ENCODE assay signal across 15 cellular contexts in genomic region chr2:69646714-69647113, GRCh38. TPM values are rescaled to one million over a fixed set of nuclear protein-coding genes. Genes with fewer than 3 reads are reported as not detected.
DNase-seq lines count a peak whose midpoint lies in the region; ATAC-seq and TF ChIP-seq lines count a peak whose summit lies in the region.
"Had no signal": no experiment of that assay in that cellular context is flagged by ENCODE, and none has a peak within 500 bp of the region (broad histone marks: within the 10 kb centered on the region; RNA-seq: fewer than 3 reads in every experiment).

No MANE protein-coding gene starts in this region.

- H3K27ac Mint-ChIP-seq in activated CD4-positive, alpha-beta T cell treated with anti-CD3 and anti-CD28 coated beads, Interleukin-2, amount 10 ng/mL, durations not matched to agents 24 days and 14 days: peak overlapping the region; percentile 99
- peak overlapping the region in 2 of 3 donors; percentile 2 to 83 for H3K27ac Mint-ChIP-seq in IgD-negative memory B cell
- peak overlapping the region; percentile 98 for H3K27ac Mint-ChIP-seq in activated T-helper 2 cell treated with anti-CD3 and anti-CD28 coated beads, Interferon-gamma antibody, Interleukin-2, Interleukin-4, amounts not matched to agents 10 μg/mL and 5 μg/mL and 100 μg/mL, durations not matched to agents 14 hours and 24 hours and 36 hours
- H3K27ac Mint-ChIP-seq in neural crest cell (ENCODE audit: unreplicated experiment): no peak overlapping the region
- H3K27ac Mint-ChIP-seq in progenitor cell of endocrine pancreas: no peak overlapping the region
- H3K27ac Mint-ChIP-seq: endodermal cell, GM23338 had no signal

- no peak for TF ChIP-seq CTCF in neural crest cell (conservative IDR thresholded peaks at IDR 0.05)
- TF ChIP-seq CTCF in progenitor cell of endocrine pancreas (IDR thresholded peaks at IDR 0.05; ENCODE audit: unreplicated experiment): no peak

- H3K9me3 Mint-ChIP-seq in activated CD4-positive, alpha-beta T cell treated with anti-CD3 and anti-CD28 coated beads, Interleukin-2, amount 10 ng/mL, durations not matched to agents 24 days and 14 days: no peaks in the 10 kb centered on the region
- H3K9me3 Mint-ChIP-seq in IgD-negative memory B cell (peaks cover 0 to 6% (median 0%) of the 10 kb centered on the region in 3 donors), neural crest cell (no peaks in the 10 kb centered on the region), progenitor cell of endocrine pancreas (ENCODE audit: low read depth) (peaks cover 3% of the 10 kb centered on the region)
- H3K9me3 Mint-ChIP-seq in activated T-helper 2 cell treated with anti-CD3 and anti-CD28 coated beads, Interferon-gamma antibody, Interleukin-2, Interleukin-4, amounts not matched to agents 10 μg/mL and 5 μg/mL and 100 μg/mL, durations not matched to agents 14 hours and 24 hours and 36 hours: no peaks in the 10 kb centered on the region
- H3K9me3 Mint-ChIP-seq: endodermal cell had no signal

- no peak for DNase-seq in activated CD4-positive, alpha-beta T cell treated with anti-CD3 and anti-CD28 coated beads, Interleukin-2, amount 10 ng/mL, durations not matched to agents 24 days and 14 days
- no peak for DNase-seq in activated CD4-positive, alpha-beta T cell treated with anti-CD3 and anti-CD28 coated beads, Interleukin-2, amount 50 U/mL, for 1 hour
- no peak for DNase-seq in activated T-helper 2 cell treated with anti-CD3 and anti-CD28 coated beads, Interferon-gamma antibody, Interleukin-2, Interleukin-4, amounts not matched to agents 10 μg/mL and 5 μg/mL and 100 μg/mL, durations not matched to agents 14 hours and 24 hours and 36 hours (ENCODE audit: low spot score)
- DNase-seq in neural crest cell (ENCODE audit: low read depth, low spot score): no peak
- no peak for DNase-seq in progenitor cell of endocrine pancreas (ENCODE audit: low spot score, unreplicated experiment)
- no peak for DNase-seq in occipital lobe (lab: John Stamatoyannopoulos, UW)
- DNase-seq: endodermal cell, KBM-7, NCI-H2171 treated with DMSO at 0.1 percent for 48 hours, NCI-H774, upper lobe of right lung had no signal

- H3K4me3 Mint-ChIP-seq in activated CD4-positive, alpha-beta T cell treated with anti-CD3 and anti-CD28 coated beads, Interleukin-2, amount 10 ng/mL, durations not matched to agents 24 days and 14 days: peak overlapping the region; percentile 86
- H3K4me3 Mint-ChIP-seq in IgD-negative memory B cell (peak overlapping the region in 1 of 4 donors; percentile 83), neural crest cell (peak overlapping the region; percentile 45), progenitor cell of endocrine pancreas (ENCODE audit: low read depth) (no peak overlapping the region)
- H3K4me3 Mint-ChIP-seq in activated T-helper 2 cell treated with anti-CD3 and anti-CD28 coated beads, Interferon-gamma antibody, Interleukin-2, Interleukin-4, amounts not matched to agents 10 μg/mL and 5 μg/mL and 100 μg/mL, durations not matched to agents 14 hours and 24 hours and 36 hours (ENCODE audit: low read depth): peak overlapping the region; percentile 95
- H3K4me3 Mint-ChIP-seq: endodermal cell, GM23338 had no signal

- peaks cover 53% of the 10 kb centered on the region for H3K4me1 Mint-ChIP-seq in activated CD4-positive, alpha-beta T cell treated with anti-CD3 and anti-CD28 coated beads, Interleukin-2, amount 10 ng/mL, durations not matched to agents 24 days and 14 days
- H3K4me1 Mint-ChIP-seq in IgD-negative memory B cell (peaks cover 19 to 35% (median 19%) of the 10 kb centered on the region in 3 donors), neural crest cell (peaks cover 29% of the 10 kb centered on the region), progenitor cell of endocrine pancreas (ENCODE audit: low read depth) (peaks cover 30% of the 10 kb centered on the region)
- H3K4me1 Mint-ChIP-seq in activated T-helper 2 cell treated with anti-CD3 and anti-CD28 coated beads, Interferon-gamma antibody, Interleukin-2, Interleukin-4, amounts not matched to agents 10 μg/mL and 5 μg/mL and 100 μg/mL, durations not matched to agents 14 hours and 24 hours and 36 hours (ENCODE audit: low read depth): peaks cover 51% of the 10 kb centered on the region

- peaks cover 7% of the 10 kb centered on the region for H3K36me3 Mint-ChIP-seq in activated CD4-positive, alpha-beta T cell treated with anti-CD3 and anti-CD28 coated beads, Interleukin-2, amount 10 ng/mL, durations not matched to agents 24 days and 14 days (ENCODE audit: low read depth)
- H3K36me3 Mint-ChIP-seq in IgD-negative memory B cell (no peaks in the 10 kb centered on the region), neural crest cell (ENCODE audit: low read depth) (no peaks in the 10 kb centered on the region), progenitor cell of endocrine pancreas (ENCODE audit: insufficient read depth) (no peaks in the 10 kb centered on the region)
- peaks cover 10% of the 10 kb centered on the region for H3K36me3 Mint-ChIP-seq in activated T-helper 2 cell treated with anti-CD3 and anti-CD28 coated beads, Interferon-gamma antibody, Interleukin-2, Interleukin-4, amounts not matched to agents 10 μg/mL and 5 μg/mL and 100 μg/mL, durations not matched to agents 14 hours and 24 hours and 36 hours (ENCODE audit: low read depth)

- intact Hi-C loops in activated CD4-positive, alpha-beta T cell treated with anti-CD3 and anti-CD28 coated beads, Interleukin-2, amount 10 ng/mL, durations not matched to agents 24 days and 14 days (cut with micrococcal nuclease): loop anchor here (10.0 kb wide), 3 partner anchors 268 to 598 kb away; partner anchors contain the start of genes MXD1, PCBP1 and TIA1
- intact Hi-C loops in activated T-helper 2 cell treated with anti-CD3 and anti-CD28 coated beads, Interferon-gamma antibody, Interleukin-2, Interleukin-4, amounts not matched to agents 10 μg/mL and 5 μg/mL and 100 μg/mL, durations not matched to agents 14 hours and 24 hours and 36 hours (cut with micrococcal nuclease): loop anchor here (1.0 to 10.0 kb wide), 4 partner anchors 29 to 488 kb away; no protein-coding TSS in a partner anchor

- no peak for ATAC-seq in GM18870 (IDR thresholded peaks at IDR 0.05; ENCODE audit: unreplicated experiment)
- ATAC-seq: A549, GM23338, upper lobe of right lung had no signal

- no peaks in the 10 kb centered on the region for H3K27me3 Mint-ChIP-seq in activated CD4-positive, alpha-beta T cell treated with anti-CD3 and anti-CD28 coated beads, Interleukin-2, amount 10 ng/mL, durations not matched to agents 24 days and 14 days
- H3K27me3 Mint-ChIP-seq in IgD-negative memory B cell (peaks cover 55% of the 10 kb centered on the region), neural crest cell (ENCODE audit: low read depth) (peaks cover 2% of the 10 kb centered on the region), progenitor cell of endocrine pancreas (no peaks in the 10 kb centered on the region)
- no peaks in the 10 kb centered on the region for H3K27me3 Mint-ChIP-seq in activated T-helper 2 cell treated with anti-CD3 and anti-CD28 coated beads, Interferon-gamma antibody, Interleukin-2, Interleukin-4, amounts not matched to agents 10 μg/mL and 5 μg/mL and 100 μg/mL, durations not matched to agents 14 hours and 24 hours and 36 hours (ENCODE audit: low read depth)

RNA-seq across cellular contexts. Expression of gene AAK1, which starts 3.2 kb away (rescaled TPM):
- 81.7 and 86.0 TPM in 2 replicates for total RNA-seq in activated CD4-positive, alpha-beta T cell treated with anti-CD3 and anti-CD28 coated beads, Interleukin-2, amount 10 ng/mL, durations not matched to agents 24 days and 14 days
- polyA plus RNA-seq in IgD-negative memory B cell: 6.0 TPM
- 108 TPM in 2 replicates for total RNA-seq in activated T-helper 2 cell treated with anti-CD3 and anti-CD28 coated beads, Interferon-gamma antibody, Interleukin-2, Interleukin-4, amounts not matched to agents 10 μg/mL and 5 μg/mL and 100 μg/mL, durations not matched to agents 14 hours and 24 hours and 36 hours
- 38.8 and 48.0 TPM in 2 replicates for total RNA-seq in neural crest cell
- total RNA-seq in progenitor cell of endocrine pancreas: 42.5 and 43.4 TPM in 2 replicates
- total RNA-seq in occipital lobe: 37.7 TPM

Comparison
In these comparisons a context has a peak if more than half of its experiments do, and no peak if none do; other contexts are left out.
1. H3K27ac Mint-ChIP-seq: peak in activated CD4-positive, alpha-beta T cell treated with anti-CD3 and anti-CD28 coated beads, Interleukin-2, amount 10 ng/mL, durations not matched to agents 24 days and 14 days (single experiment), IgD-negative memory B cell (2 of 3) and activated T-helper 2 cell treated with anti-CD3 and anti-CD28 coated beads, Interferon-gamma antibody, Interleukin-2, Interleukin-4, amounts not matched to agents 10 μg/mL and 5 μg/mL and 100 μg/mL, durations not matched to agents 14 hours and 24 hours and 36 hours (single experiment); none in neural crest cell (single experiment) and progenitor cell of endocrine pancreas (single experiment).